ENCODE assay signal across 8 cellular contexts in genomic region chrX:119871599-119872395, GRCh38. TPM values are rescaled to one million over a fixed set of nuclear protein-coding genes. Genes with fewer than 3 reads are reported as not detected.
DNase-seq lines count a peak whose midpoint lies in the region; ATAC-seq and TF ChIP-seq lines count a peak whose summit lies in the region.

TSS of gene NDUFA1 (plus strand) at chrX:119871832. CDS start at chrX:119871912, 80 bp downstream.
TSS of gene RNF113A (minus strand) at chrX:119871733. CDS start at chrX:119871613, 120 bp downstream.

- H3K4me2 ChIP-seq in osteoblast (ENCODE audit: insufficient read depth, low read length), result peak within 1 kb of the TSS; percentile 86

- H3K4me3 ChIP-seq in GM08714 (ENCODE audit: low read length), result peak within 1 kb of the TSS; percentile 85
- H3K4me3 ChIP-seq in osteoblast (ENCODE audit: insufficient read depth, low read length), result peak within 1 kb of the TSS; percentile 76
- H3K4me3 ChIP-seq in thoracic aorta, result peak within 1 kb of the TSS; percentile 84

- DNase-seq in NCI-H1048 (lab: John Stamatoyannopoulos, UW), result peak; percentile 60
- peak; percentile 55 for DNase-seq in SKM-1 (lab: John Stamatoyannopoulos, UW; ENCODE audit: unreplicated experiment)
- peak; percentile 82 for DNase-seq in activated naive CD4-positive, alpha-beta T cell treated with anti-CD3 and anti-CD28 coated beads, Interleukin-2, amount 50 U/mL, for 72 hours (ENCODE audit: low spot score in 2 of 2)
- no peak for DNase-seq in glomerular endothelial cell (ENCODE audit: extremely low read depth, low read depth, low spot score)
- peak; percentile 90 for DNase-seq in osteoblast (ENCODE audit: insufficient read length, low spot score, missing footprints)
- DNase-seq in thoracic aorta (ENCODE audit: low spot score), result peak; percentile 11

- peak within 1 kb of the TSS; percentile 99 for H3K27ac Mint-ChIP-seq in activated naive CD4-positive, alpha-beta T cell treated with anti-CD3 and anti-CD28 coated beads, Interleukin-2, amount 50 U/mL, for 72 hours

- ATAC-seq in HG02571 (IDR thresholded peaks at IDR 0.05; ENCODE audit: unreplicated experiment) (peak; percentile 90), thoracic aorta (ENCODE audit: insufficient number of reproducible peaks, low FRiP score, low read depth) (peak; percentile 79)
- peak; percentile 92 to 96 for ATAC-seq in activated naive CD4-positive, alpha-beta T cell treated with anti-CD3 and anti-CD28 coated beads, Interleukin-2, amount 50 U/mL, for 72 hours

- H3K27me3 ChIP-seq in osteoblast (ENCODE audit: insufficient read depth, low read length) (no peaks in the 10 kb centered on the region), thoracic aorta (replicated peaks; ENCODE audit: insufficient read depth) (no peaks in the 10 kb centered on the region)

- H4K20me1 ChIP-seq in osteoblast (ENCODE audit: insufficient read depth, low read length), result peaks cover 2% of the 10 kb centered on the region

- peak within 1 kb of the TSS; percentile 81 for H2AFZ ChIP-seq in osteoblast (ENCODE audit: low read length)

- H3K9me3 Mint-ChIP-seq in activated naive CD4-positive, alpha-beta T cell treated with anti-CD3 and anti-CD28 coated beads, Interleukin-2, amount 50 U/mL, for 72 hours, result no peaks in the 10 kb centered on the region

- peaks cover 21% of the 10 kb centered on the region for H3K79me2 ChIP-seq in osteoblast (ENCODE audit: insufficient read depth, low read length)

- H3K9me3 ChIP-seq in osteoblast (ENCODE audit: low read depth, low read length) (no peaks in the 10 kb centered on the region), thoracic aorta (no peaks in the 10 kb centered on the region)

- H3K27ac ChIP-seq in osteoblast (ENCODE audit: low read depth, low read length), result peak within 1 kb of the TSS; percentile 87
- peak within 1 kb of the TSS; percentile 89 to 94 for H3K27ac ChIP-seq in thoracic aorta

- no peak for TF ChIP-seq CTCF in osteoblast (IDR thresholded peaks at IDR 0.05; ENCODE audit: extremely low read depth, low read depth, low read length)
- TF ChIP-seq CTCF in thoracic aorta (IDR thresholded peaks at IDR 0.05), result no peak

- peaks cover 19 to 21% of the 10 kb centered on the region in 2 donors for H3K36me3 Mint-ChIP-seq in activated naive CD4-positive, alpha-beta T cell treated with anti-CD3 and anti-CD28 coated beads, Interleukin-2, amount 50 U/mL, for 72 hours

- H3K4me1 ChIP-seq in osteoblast (ENCODE audit: insufficient read depth, low read length) (no peaks in the 10 kb centered on the region), thoracic aorta (ENCODE audit: control insufficient read depth in 1 of 2, low read depth in 2 of 2) (peaks cover 8 to 13% of the 10 kb centered on the region in 2 donors)

- H3K36me3 ChIP-seq in osteoblast (ENCODE audit: insufficient read depth, low read length) (peaks cover 8% of the 10 kb centered on the region), thoracic aorta (no peaks in the 10 kb centered on the region)

RNA-seq across cellular contexts. Expression of gene NDUFA1, which starts in this region (rescaled TPM):
- 100 to 1,000 TPM in 1 of 2 donors, 10 to 100 TPM in 1; 67.6 to 111 TPM for total RNA-seq in activated naive CD4-positive, alpha-beta T cell treated with anti-CD3 and anti-CD28 coated beads, Interleukin-2, amount 50 U/mL, for 72 hours
- 64.1 and 69.8 TPM in 2 replicates for total RNA-seq in glomerular endothelial cell
- total RNA-seq in osteoblast, result 40.2 and 51.6 TPM in 2 replicates
- 10 to 100 TPM; 30.5 to 41.1 TPM for total RNA-seq in thoracic aorta

RNA-seq across cellular contexts. Expression of gene RNF113A, which starts in this region (rescaled TPM):
- 10 to 100 TPM; 20.1 to 34.3 TPM for total RNA-seq in activated naive CD4-positive, alpha-beta T cell treated with anti-CD3 and anti-CD28 coated beads, Interleukin-2, amount 50 U/mL, for 72 hours
- 14.2 and 17.3 TPM in 2 replicates for total RNA-seq in glomerular endothelial cell
- total RNA-seq in osteoblast, result 15.3 and 15.9 TPM in 2 replicates
- 10 to 100 TPM in 1 of 2 donors, 1 to 10 TPM in 1; 6.1 to 13.8 TPM for total RNA-seq in thoracic aorta
